Comparison of ENCODE assay signal across 30 cellular contexts in genomic region chr1:39481289-39481688, GRCh38. TPM values are rescaled to one million over a fixed set of nuclear protein-coding genes. Genes with fewer than 3 reads are reported as not detected.
"Had no signal": no experiment of that assay in that cellular context is flagged by ENCODE, and none has a peak within 500 bp of the region (broad histone marks: within the 10 kb centered on the region; RNA-seq: fewer than 3 reads in every experiment).

No MANE protein-coding gene starts in this region.

- H3K4me1 ChIP-seq: adrenal gland, body of pancreas, breast epithelium, Peyer's patch had no signal

- H3K4me3 Mint-ChIP-seq: activated CD4-positive, alpha-beta T cell treated with anti-CD3 and anti-CD28 coated beads, Interleukin-2, amount 10 ng/mL, durations not matched to agents 24 days and 14 days; activated CD8-positive, alpha-beta T cell treated with anti-CD3 and anti-CD28 coated beads for 36 hours; activated naive CD4-positive, alpha-beta T cell treated with anti-CD3 and anti-CD28 coated beads for 36 hours; activated T-cell treated with anti-CD3 and anti-CD28 coated beads, Interleukin-2, amount 50 U/mL, for 24 hours; activated T-helper 1 cell treated with anti-CD3 and anti-CD28 coated beads, Interleukin-12 subunit alpha, Interleukin-12 subunit beta, Interleukin-2, Interleukin-4 antibody, amounts not matched to agents 30 ng/mL and 10 ng/mL and 1 ng/mL, durations not matched to agents 14 hours and 24 hours and 36 hours; T-helper 2 cell treated with Interferon-gamma antibody and Interleukin-4, amounts not matched to agents 5 μg/mL and 100 μg/mL, for 36 hours had no signal

- ATAC-seq: activated CD8-positive, alpha-beta T cell treated with anti-CD3 and anti-CD28 coated beads for 36 hours; activated naive CD4-positive, alpha-beta T cell treated with anti-CD3 and anti-CD28 coated beads, Interleukin-2, amount 50 U/mL, for 72 hours; body of pancreas; K562; PC-3 had no signal

- DNase-seq: activated CD4-positive, alpha-beta T cell treated with anti-CD3 and anti-CD28 coated beads, Interleukin-2, amount 10 ng/mL, durations not matched to agents 24 days and 14 days; activated CD4-positive, alpha-beta T cell treated with anti-CD3 and anti-CD28 coated beads, Interleukin-2, amount 50 U/mL, for 4 hours; activated CD8-positive, alpha-beta T cell treated with anti-CD3 and anti-CD28 coated beads for 36 hours; activated gamma-delta T cell treated with Interleukin-2 at 50 U/mL for 16 hours; activated naive CD4-positive, alpha-beta T cell treated with anti-CD3 and anti-CD28 coated beads for 36 hours; activated T-cell treated with anti-CD3 and anti-CD28 coated beads, Interleukin-2, amount 50 U/mL, for 24 hours; adrenal gland; body of pancreas; NCI-H1092 treated with DMSO at 0.1 percent for 48 hours; NCI-H1417; NCI-H146; NCI-H187; NCI-H2029 treated with DMSO at 0.1 percent for 48 hours; NCI-H345; NCI-H524 treated with DMSO at 0.1 percent for 48 hours; NCI-H748 treated with DMSO at 0.1 percent for 48 hours; NK-92 treated with Interleukin-12 subunit alpha and Interleukin-12 subunit beta, amount 100 ng/mL, for 24 hours; PC-3; Peyer's patch; RPMI8226; SJCRH30 had no signal

- H3K9me3 Mint-ChIP-seq: activated CD4-positive, alpha-beta T cell treated with anti-CD3 and anti-CD28 coated beads, Interleukin-2, amount 10 ng/mL, durations not matched to agents 24 days and 14 days; activated CD8-positive, alpha-beta T cell treated with anti-CD3 and anti-CD28 coated beads for 36 hours; activated naive CD4-positive, alpha-beta T cell treated with anti-CD3 and anti-CD28 coated beads for 36 hours; activated naive CD4-positive, alpha-beta T cell treated with anti-CD3 and anti-CD28 coated beads, Interleukin-2, amount 50 U/mL, for 72 hours; activated T-cell treated with anti-CD3 and anti-CD28 coated beads, Interleukin-2, amount 50 U/mL, for 24 hours; activated T-helper 1 cell treated with anti-CD3 and anti-CD28 coated beads, Interleukin-12 subunit alpha, Interleukin-12 subunit beta, Interleukin-2, Interleukin-4 antibody, amounts not matched to agents 30 ng/mL and 10 ng/mL and 1 ng/mL, durations not matched to agents 14 hours and 24 hours and 36 hours; T-helper 2 cell treated with Interferon-gamma antibody and Interleukin-4, amounts not matched to agents 5 μg/mL and 100 μg/mL, for 36 hours had no signal

- H3K27me3 Mint-ChIP-seq: activated CD4-positive, alpha-beta T cell treated with anti-CD3 and anti-CD28 coated beads, Interleukin-2, amount 10 ng/mL, durations not matched to agents 24 days and 14 days; activated CD8-positive, alpha-beta T cell treated with anti-CD3 and anti-CD28 coated beads for 36 hours; activated T-cell treated with anti-CD3 and anti-CD28 coated beads, Interleukin-2, amount 50 U/mL, for 24 hours had no signal

- H3K9me3 ChIP-seq: adrenal gland, body of pancreas, breast epithelium, Peyer's patch, SJCRH30 had no signal

- H3K27me3 ChIP-seq: adrenal gland, body of pancreas, breast epithelium, Peyer's patch, SJCRH30 had no signal

- H3K27ac ChIP-seq: adrenal gland, body of pancreas, breast epithelium, Peyer's patch, SJCRH30, SK-N-MC had no signal

- H3K27ac Mint-ChIP-seq: activated CD4-positive, alpha-beta T cell treated with anti-CD3 and anti-CD28 coated beads, Interleukin-2, amount 10 ng/mL, durations not matched to agents 24 days and 14 days; activated naive CD4-positive, alpha-beta T cell treated with anti-CD3 and anti-CD28 coated beads for 36 hours; activated T-helper 1 cell treated with anti-CD3 and anti-CD28 coated beads, Interleukin-12 subunit alpha, Interleukin-12 subunit beta, Interleukin-2, Interleukin-4 antibody, amounts not matched to agents 30 ng/mL and 10 ng/mL and 1 ng/mL, durations not matched to agents 14 hours and 24 hours and 36 hours had no signal

- H3K36me3 ChIP-seq: breast epithelium had no signal

- H3K4me3 ChIP-seq: adrenal gland, body of pancreas, breast epithelium, K562, Peyer's patch, SJCRH30, SK-N-MC had no signal

RNA-seq across cellular contexts. Expression of gene BMP8A, which starts 10.1 kb away (rescaled TPM):
- total RNA-seq: activated CD4-positive, alpha-beta T cell treated with anti-CD3 and anti-CD28 coated beads, Interleukin-2, amount 10 ng/mL, durations not matched to agents 24 days and 14 days; activated naive CD4-positive, alpha-beta T cell treated with anti-CD3 and anti-CD28 coated beads for 36 hours; activated T-helper 1 cell treated with anti-CD3 and anti-CD28 coated beads, Interleukin-12 subunit alpha, Interleukin-12 subunit beta, Interleukin-2, Interleukin-4 antibody, amounts not matched to agents 30 ng/mL and 10 ng/mL and 1 ng/mL, durations not matched to agents 14 hours and 24 hours and 36 hours; M059J; NCI-H460; T-helper 1 cell treated with Interleukin-12 subunit alpha and Interleukin-12 subunit beta and Interleukin-4 antibody, amounts not matched to agents 30 ng/mL and 1 ng/mL, for 36 hours had no signal
